1 cellular context compared by ENCODE assay signal in genomic region chr6:2998249-2999004, GRCh38.
TF ChIP-seq lines count a peak whose summit lies in the region.

No MANE protein-coding gene starts in this region.

TF ChIP-seq in GM12878, 131 proteins besides CTCF, POLR2A, EP300 and RAD21:
- peak; percentile 83; the same call in 1 of the 2 replicates for TF ChIP-seq ZNF24 (IDR thresholded peaks at IDR 0.05)
- peak; percentile 39 for TF ChIP-seq SMC3 (IDR thresholded peaks at IDR 0.05; ENCODE audit: borderline replicate concordance, low read length)
- TF ChIP-seq, protein P1, sequence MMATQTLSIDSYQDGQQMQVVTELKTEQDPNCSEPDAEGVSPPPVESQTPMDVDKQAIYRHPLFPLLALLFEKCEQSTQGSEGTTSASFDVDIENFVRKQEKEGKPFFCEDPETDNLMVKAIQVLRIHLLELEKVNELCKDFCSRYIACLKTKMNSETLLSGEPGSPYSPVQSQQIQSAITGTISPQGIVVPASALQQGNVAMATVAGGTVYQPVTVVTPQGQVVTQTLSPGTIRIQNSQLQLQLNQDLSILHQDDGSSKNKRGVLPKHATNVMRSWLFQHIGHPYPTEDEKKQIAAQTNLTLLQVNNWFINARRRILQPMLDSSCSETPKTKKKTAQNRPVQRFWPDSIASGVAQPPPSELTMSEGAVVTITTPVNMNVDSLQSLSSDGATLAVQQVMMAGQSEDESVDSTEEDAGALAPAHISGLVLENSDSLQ (IDR thresholded peaks at IDR 0.05) = peak; percentile 95
- TF ChIP-seq, protein P2, sequence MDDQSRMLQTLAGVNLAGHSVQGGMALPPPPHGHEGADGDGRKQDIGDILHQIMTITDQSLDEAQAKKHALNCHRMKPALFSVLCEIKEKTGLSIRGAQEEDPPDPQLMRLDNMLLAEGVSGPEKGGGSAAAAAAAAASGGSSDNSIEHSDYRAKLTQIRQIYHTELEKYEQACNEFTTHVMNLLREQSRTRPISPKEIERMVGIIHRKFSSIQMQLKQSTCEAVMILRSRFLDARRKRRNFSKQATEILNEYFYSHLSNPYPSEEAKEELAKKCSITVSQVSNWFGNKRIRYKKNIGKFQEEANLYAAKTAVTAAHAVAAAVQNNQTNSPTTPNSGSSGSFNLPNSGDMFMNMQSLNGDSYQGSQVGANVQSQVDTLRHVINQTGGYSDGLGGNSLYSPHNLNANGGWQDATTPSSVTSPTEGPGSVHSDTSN (IDR thresholded peaks at IDR 0.05; ENCODE audit: insufficient replicate concordance, low read depth, low read length) = peak; percentile 60
